Comparison of ENCODE assay signal across 8 cellular contexts in genomic region chr2:26068602-26069298, GRCh38. TPM values are rescaled to one million over a fixed set of nuclear protein-coding genes. Genes with fewer than 3 reads are reported as not detected.
DNase-seq lines count a peak whose midpoint lies in the region; ATAC-seq, FAIRE-seq and TF ChIP-seq lines count a peak whose summit lies in the region.

No MANE protein-coding gene starts in this region.

- no peak for TF ChIP-seq CTCF in 22Rv1 (IDR thresholded peaks at IDR 0.05)

- peaks cover 22% of the 10 kb centered on the region for H3K36me3 Mint-ChIP-seq in activated T-helper 1 cell treated with anti-CD3 and anti-CD28 coated beads, Interleukin-12 subunit alpha, Interleukin-12 subunit beta, Interleukin-2, Interleukin-4 antibody, amounts not matched to agents 30 ng/mL and 10 ng/mL and 1 ng/mL, durations not matched to agents 14 hours and 24 hours and 36 hours (ENCODE audit: low read depth)

- peaks cover 68% of the 10 kb centered on the region for H3K4me1 Mint-ChIP-seq in activated T-helper 1 cell treated with anti-CD3 and anti-CD28 coated beads, Interleukin-12 subunit alpha, Interleukin-12 subunit beta, Interleukin-2, Interleukin-4 antibody, amounts not matched to agents 30 ng/mL and 10 ng/mL and 1 ng/mL, durations not matched to agents 14 hours and 24 hours and 36 hours (ENCODE audit: low read depth)

- peak; percentile 41; the same call in 1 of the 2 replicates for TF ChIP-seq POLR2A in GM12892 (IDR thresholded peaks at IDR 0.05; ENCODE audit: low read depth, low read length)

- no peaks in the 10 kb centered on the region for H3K27me3 Mint-ChIP-seq in activated T-helper 1 cell treated with anti-CD3 and anti-CD28 coated beads, Interleukin-12 subunit alpha, Interleukin-12 subunit beta, Interleukin-2, Interleukin-4 antibody, amounts not matched to agents 30 ng/mL and 10 ng/mL and 1 ng/mL, durations not matched to agents 14 hours and 24 hours and 36 hours (ENCODE audit: insufficient read depth)

- peak; percentile 84 for ATAC-seq in HG02759 (IDR thresholded peaks at IDR 0.05; ENCODE audit: unreplicated experiment)

- peak overlapping the region; percentile 93 for H3K27ac Mint-ChIP-seq in activated T-helper 1 cell treated with anti-CD3 and anti-CD28 coated beads, Interleukin-12 subunit alpha, Interleukin-12 subunit beta, Interleukin-2, Interleukin-4 antibody, amounts not matched to agents 30 ng/mL and 10 ng/mL and 1 ng/mL, durations not matched to agents 14 hours and 24 hours and 36 hours

- H3K9me3 Mint-ChIP-seq in activated T-helper 1 cell treated with anti-CD3 and anti-CD28 coated beads, Interleukin-12 subunit alpha, Interleukin-12 subunit beta, Interleukin-2, Interleukin-4 antibody, amounts not matched to agents 30 ng/mL and 10 ng/mL and 1 ng/mL, durations not matched to agents 14 hours and 24 hours and 36 hours: no peaks in the 10 kb centered on the region

- H3K4me3 Mint-ChIP-seq in activated T-helper 1 cell treated with anti-CD3 and anti-CD28 coated beads, Interleukin-12 subunit alpha, Interleukin-12 subunit beta, Interleukin-2, Interleukin-4 antibody, amounts not matched to agents 30 ng/mL and 10 ng/mL and 1 ng/mL, durations not matched to agents 14 hours and 24 hours and 36 hours: peak overlapping the region; percentile 27

- peak overlapping the region; percentile 28 for H3K27ac ChIP-seq in 22Rv1

- FAIRE-seq in GM12892 (lab: Jason Lieb, UNC): peak; percentile 90

- intact Hi-C loops in activated T-helper 1 cell treated with anti-CD3 and anti-CD28 coated beads, Interleukin-12 subunit alpha, Interleukin-12 subunit beta, Interleukin-2, Interleukin-4 antibody, amounts not matched to agents 30 ng/mL and 10 ng/mL and 1 ng/mL, durations not matched to agents 14 hours and 24 hours and 36 hours (cut with micrococcal nuclease): loop anchor here (1.0 to 2.0 kb wide), 5 partner anchors 18 to 1492 kb away; partner anchors contain the start of genes ASXL2 and RAB10

- DNase-seq in GM12892 (ENCODE audit: insufficient read length): peak; percentile 27
- DNase-seq in NCI-H69 (lab: John Stamatoyannopoulos, UW): peak; percentile 26
- DNase-seq in activated T-helper 1 cell treated with anti-CD3 and anti-CD28 coated beads, Interleukin-12 subunit alpha, Interleukin-12 subunit beta, Interleukin-2, Interleukin-4 antibody, amounts not matched to agents 30 ng/mL and 10 ng/mL and 1 ng/mL, durations not matched to agents 14 hours and 24 hours and 36 hours (ENCODE audit: low spot score): peak; percentile 64
- peak; percentile 17 for DNase-seq in iPS-NIHi11 (ENCODE audit: low spot score)
- DNase-seq in stimulated activated CD8-positive, alpha-beta memory T cell treated with anti-CD3 and anti-CD28 coated beads, Interleukin-4, amount 100 ng/mL, for 48 hours: peak; percentile 55
- DNase-seq in NCI-H1930 (lab: John Stamatoyannopoulos, UW): no peak

RNA-seq across cellular contexts. Expression of gene RAB10, which starts 34.9 kb away (rescaled TPM):
- polyA plus RNA-seq in GM12892 (2012; ENCODE audit: missing spikeins): 68.0 TPM
- 128 and 130 TPM in 2 replicates for total RNA-seq in activated T-helper 1 cell treated with anti-CD3 and anti-CD28 coated beads, Interleukin-12 subunit alpha, Interleukin-12 subunit beta, Interleukin-2, Interleukin-4 antibody, amounts not matched to agents 30 ng/mL and 10 ng/mL and 1 ng/mL, durations not matched to agents 14 hours and 24 hours and 36 hours

Comparison
In these comparisons a context has a peak if more than half of its experiments do, and no peak if none do; other contexts are left out.
1. DNase-seq: peak in GM12892 (single experiment), NCI-H69 (single experiment), activated T-helper 1 cell treated with anti-CD3 and anti-CD28 coated beads, Interleukin-12 subunit alpha, Interleukin-12 subunit beta, Interleukin-2, Interleukin-4 antibody, amounts not matched to agents 30 ng/mL and 10 ng/mL and 1 ng/mL, durations not matched to agents 14 hours and 24 hours and 36 hours (single experiment), iPS-NIHi11 (single experiment) and stimulated activated CD8-positive, alpha-beta memory T cell treated with anti-CD3 and anti-CD28 coated beads, Interleukin-4, amount 100 ng/mL, for 48 hours (single experiment); none in NCI-H1930 (0 of 2).